Comparison of ENCODE assay signal across 39 cellular contexts in the genomic region with DNA sequence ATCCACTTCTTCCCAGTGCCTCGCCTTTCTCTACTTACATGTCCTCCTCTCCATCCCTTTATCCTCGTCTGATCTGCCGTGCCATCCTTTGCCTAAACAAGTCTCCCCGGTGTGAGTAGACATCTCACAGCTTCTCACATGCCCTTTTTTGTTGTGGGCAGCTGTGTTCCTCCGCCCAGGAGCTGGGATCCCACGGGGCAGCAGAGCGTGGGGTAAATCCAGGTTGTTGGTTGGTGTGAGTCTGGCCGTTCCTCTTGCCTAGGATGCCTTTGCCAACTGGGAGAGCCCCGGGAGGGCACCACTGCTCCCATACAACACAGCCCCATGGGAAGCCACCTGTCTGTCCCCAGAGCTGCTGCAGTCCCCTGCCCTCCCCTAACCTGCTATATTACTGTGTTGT. TPM values are rescaled to one million over a fixed set of nuclear protein-coding genes. Genes with fewer than 3 reads are reported as not detected.
"Had no signal": no experiment of that assay in that cellular context is flagged by ENCODE, and none has a peak within 500 bp of the region (broad histone marks: within the 10 kb centered on the region; RNA-seq: fewer than 3 reads in every experiment).

No MANE protein-coding gene starts in this region.

- H3K9me3 Mint-ChIP-seq: activated B cell treated with CpG ODN at 0.5 μM for 24 hours; activated CD8-positive, alpha-beta T cell treated with anti-CD3 and anti-CD28 coated beads for 36 hours; activated naive CD8-positive, alpha-beta T cell treated with anti-CD3 and anti-CD28 coated beads for 36 hours; activated naive CD8-positive, alpha-beta T cell treated with anti-CD3 and anti-CD28 coated beads, Interleukin-2, amount 50 U/mL, for 24 hours; activated T-cell treated with anti-CD3 and anti-CD28 coated beads, Interleukin-2, amount 50 U/mL, for 72 hours; effector memory CD8-positive, alpha-beta T cell; T-cell; T-helper 1 cell treated with Interleukin-12 subunit alpha and Interleukin-12 subunit beta and Interleukin-4 antibody, amounts not matched to agents 30 μg/mL and 1 μg/mL, for 36 hours; T-helper 2 cell treated with Interferon-gamma antibody and Interleukin-4, amounts not matched to agents 5 μg/mL and 100 μg/mL, for 36 hours had no signal

- H3K27me3 Mint-ChIP-seq: activated B cell treated with CpG ODN at 0.5 μM for 24 hours; activated CD8-positive, alpha-beta T cell treated with anti-CD3 and anti-CD28 coated beads for 36 hours; activated naive CD8-positive, alpha-beta T cell treated with anti-CD3 and anti-CD28 coated beads for 36 hours; activated naive CD8-positive, alpha-beta T cell treated with anti-CD3 and anti-CD28 coated beads, Interleukin-2, amount 50 U/mL, for 24 hours; effector memory CD8-positive, alpha-beta T cell; T-cell had no signal

- H3K27ac Mint-ChIP-seq: activated B cell treated with CpG ODN at 0.5 μM for 24 hours; activated CD8-positive, alpha-beta T cell treated with anti-CD3 and anti-CD28 coated beads for 36 hours; activated naive CD8-positive, alpha-beta T cell treated with anti-CD3 and anti-CD28 coated beads for 36 hours; activated T-cell treated with anti-CD3 and anti-CD28 coated beads, Interleukin-2, amount 50 U/mL, for 72 hours; brain; T-cell; T-helper 1 cell treated with Interleukin-12 subunit alpha and Interleukin-12 subunit beta and Interleukin-4 antibody, amounts not matched to agents 30 μg/mL and 1 μg/mL, for 36 hours; T-helper 2 cell treated with Interferon-gamma antibody and Interleukin-4, amounts not matched to agents 5 μg/mL and 100 μg/mL, for 36 hours had no signal

- H3K9me3 ChIP-seq: adrenal gland, breast epithelium, esophagus squamous epithelium, gastroesophageal sphincter had no signal

- DNase-seq: activated B cell treated with CpG ODN at 0.5 μM for 24 hours; activated CD4-positive, alpha-beta T cell treated with anti-CD3 and anti-CD28 coated beads for 48 hours; activated CD4-positive, alpha-beta T cell treated with anti-CD3 and anti-CD28 coated beads, Interleukin-2, amount 50 U/mL, for 1 hour; activated CD4-positive, alpha-beta T cell treated with anti-CD3 and anti-CD28 coated beads, Interleukin-2, amount 50 U/mL, for 48 hours; activated CD8-positive, alpha-beta memory T cell treated with anti-CD3 and anti-CD28 coated beads for 24 hours; activated CD8-positive, alpha-beta T cell treated with anti-CD3 and anti-CD28 coated beads for 36 hours; activated gamma-delta T cell; activated naive CD4-positive, alpha-beta T cell; activated naive CD4-positive, alpha-beta T cell treated with anti-CD3 and anti-CD28 coated beads, Interleukin-2, amount 50 U/mL, for 16 hours; activated naive CD8-positive, alpha-beta T cell treated with anti-CD3 and anti-CD28 coated beads for 36 hours; activated naive CD8-positive, alpha-beta T cell treated with anti-CD3 and anti-CD28 coated beads, Interleukin-2, amount 50 U/mL, for 24 hours; activated T-cell treated with anti-CD3 and anti-CD28 coated beads, Interleukin-2, amount 50 U/mL, for 1 hour; activated T-cell treated with anti-CD3 and anti-CD28 coated beads, Interleukin-2, amount 50 U/mL, for 72 hours; adrenal gland; amygdala; central memory CD4-positive, alpha-beta T cell; cerebellar nuclear complex; cortex of kidney; dermis blood vessel endothelial cell; effector CD4-positive, alpha-beta T cell; effector memory CD8-positive, alpha-beta T cell; esophagus squamous epithelium; foreskin melanocyte; head of caudate nucleus; SW 1271; T-cell; T1000; WERI-Rb-1 had no signal

- H3K27ac ChIP-seq: adrenal gland, breast epithelium, cardiac muscle cell, epithelial cell of prostate, esophagus squamous epithelium, gastroesophageal sphincter, WERI-Rb-1 had no signal

- H3K4me1 ChIP-seq: adrenal gland, breast epithelium, esophagus squamous epithelium, gastroesophageal sphincter had no signal

- H3K4me1 Mint-ChIP-seq: activated B cell treated with CpG ODN at 0.5 μM for 24 hours; activated naive CD8-positive, alpha-beta T cell treated with anti-CD3 and anti-CD28 coated beads for 36 hours; activated naive CD8-positive, alpha-beta T cell treated with anti-CD3 and anti-CD28 coated beads, Interleukin-2, amount 50 U/mL, for 24 hours; brain had no signal

- H3K27me3 ChIP-seq: adrenal gland, breast epithelium, cardiac muscle cell, esophagus squamous epithelium, gastroesophageal sphincter had no signal

- H3K4me3 Mint-ChIP-seq: activated B cell treated with CpG ODN at 0.5 μM for 24 hours; activated CD8-positive, alpha-beta T cell treated with anti-CD3 and anti-CD28 coated beads for 36 hours; activated naive CD8-positive, alpha-beta T cell treated with anti-CD3 and anti-CD28 coated beads for 36 hours; activated naive CD8-positive, alpha-beta T cell treated with anti-CD3 and anti-CD28 coated beads, Interleukin-2, amount 50 U/mL, for 24 hours; activated T-cell treated with anti-CD3 and anti-CD28 coated beads, Interleukin-2, amount 50 U/mL, for 72 hours; brain; effector memory CD8-positive, alpha-beta T cell; T-cell; T-helper 1 cell treated with Interleukin-12 subunit alpha and Interleukin-12 subunit beta and Interleukin-4 antibody, amounts not matched to agents 30 μg/mL and 1 μg/mL, for 36 hours; T-helper 2 cell treated with Interferon-gamma antibody and Interleukin-4, amounts not matched to agents 5 μg/mL and 100 μg/mL, for 36 hours had no signal

- H3K4me3 ChIP-seq: adrenal gland, breast epithelium, cardiac muscle cell, esophagus squamous epithelium, gastroesophageal sphincter had no signal

- ATAC-seq: activated CD4-positive, CD25-positive, alpha-beta regulatory T cell treated with anti-CD3 and anti-CD28 coated beads, Interleukin-2, amount 50 U/mL, for 24 hours; activated CD8-positive, alpha-beta T cell treated with anti-CD3 and anti-CD28 coated beads for 36 hours; activated naive CD8-positive, alpha-beta T cell treated with anti-CD3 and anti-CD28 coated beads, Interleukin-2, amount 50 U/mL, for 24 hours; activated T-cell treated with anti-CD3 and anti-CD28 coated beads, Interleukin-2, amount 50 U/mL, for 72 hours; effector memory CD8-positive, alpha-beta T cell; T-cell had no signal

RNA-seq across cellular contexts. Expression of a gene that starts 22.4 kb away (rescaled TPM):
- total RNA-seq: fibroblast of villous mesenchyme, gastroesophageal sphincter had no signal

RNA-seq across cellular contexts. Expression of a gene that starts 34.8 kb away (rescaled TPM):
- total RNA-seq: activated B cell treated with CpG ODN at 0.5 μM for 24 hours; activated CD8-positive, alpha-beta T cell treated with anti-CD3 and anti-CD28 coated beads for 36 hours; activated naive CD8-positive, alpha-beta T cell treated with anti-CD3 and anti-CD28 coated beads for 36 hours; aorta; breast epithelium; fibroblast of lung; fibroblast of villous mesenchyme; gastroesophageal sphincter; T-cell had no signal
